ENCODE assay signal across 23 cellular contexts in genomic region chr5:83524991-83525390, GRCh38. TPM values are rescaled to one million over a fixed set of nuclear protein-coding genes. Genes with fewer than 3 reads are reported as not detected.
DNase-seq lines count a peak whose midpoint lies in the region; FAIRE-seq and TF ChIP-seq lines count a peak whose summit lies in the region.
"Had no signal": no experiment of that assay in that cellular context is flagged by ENCODE, and none has a peak within 500 bp of the region (broad histone marks: within the 10 kb centered on the region; RNA-seq: fewer than 3 reads in every experiment).

No MANE protein-coding gene starts in this region.

- WGBS in smooth muscle cell (ENCODE audit: low lambda C conversion rate), result 61% methylated on average over 2 of the region's 2 CpGs

- FAIRE-seq in H54 (lab: Jason Lieb, UNC), result no peak
- FAIRE-seq: A549, D721Med, G401.6, GM12891 had no signal

- H3K27ac ChIP-seq in cardiac muscle cell, result peak overlapping the region; percentile 4
- no peak overlapping the region for H3K27ac ChIP-seq in neural cell (ENCODE audit: low read length)
- H3K27ac ChIP-seq in smooth muscle cell (ENCODE audit: low read depth), result peak overlapping the region; percentile 26
- H3K27ac ChIP-seq: 22Rv1; A549; BLaER1 treated with 17β-estradiol and CSF1 and Interleukin-3, amounts not matched to agents 10 nM and 100 nM; C4-2B had no signal

- H3K4me3 ChIP-seq in cardiac muscle cell, result no peak overlapping the region
- peak overlapping the region; percentile 39 for H3K4me3 ChIP-seq in neural cell (ENCODE audit: low read length)
- H3K4me3 ChIP-seq in smooth muscle cell, result no peak overlapping the region
- H3K4me3 ChIP-seq: A549; BLaER1 treated with 17β-estradiol and CSF1 and Interleukin-3, amounts not matched to agents 10 nM and 100 nM had no signal

- intact Hi-C loops in cardiac septum (cut with DNase I), result no loop called here

- H3K4me2 ChIP-seq in neural cell (ENCODE audit: low read length) (no peak overlapping the region), smooth muscle cell (no peak overlapping the region)
- H3K4me2 ChIP-seq: A549; BLaER1 treated with 17β-estradiol and CSF1 and Interleukin-3, amounts not matched to agents 10 nM and 100 nM had no signal

- H2AFZ ChIP-seq in neural cell (ENCODE audit: low read depth, low read length) (no peak overlapping the region), smooth muscle cell (ENCODE audit: low read depth) (no peak overlapping the region)

- TF ChIP-seq CTCF in cardiac muscle cell (IDR thresholded peaks at IDR 0.05; ENCODE audit: low read depth, low read length), result no peak
- TF ChIP-seq CTCF in neural cell (IDR thresholded peaks at IDR 0.05; ENCODE audit: poor library complexity, severe bottlenecking), result no peak
- TF ChIP-seq CTCF in smooth muscle cell (IDR thresholded peaks at IDR 0.05; ENCODE audit: borderline replicate concordance, insufficient read depth, poor library complexity, severe bottlenecking), result no peak

- no peak for TF ChIP-seq EP300 in neural cell (conservative IDR thresholded peaks at IDR 0.05; ENCODE audit: poor library complexity, severe bottlenecking)

- no peak for TF ChIP-seq POLR2A in H54 (IDR thresholded peaks at IDR 0.05; ENCODE audit: low read depth, low read length)

- H3K79me2 ChIP-seq in neural cell (replicated peaks; ENCODE audit: insufficient read depth, low read length) (peaks cover 97% of the 10 kb centered on the region), smooth muscle cell (ENCODE audit: low read depth) (peaks cover 62% of the 10 kb centered on the region)

- H3K9me2 ChIP-seq in neural cell (ENCODE audit: insufficient read depth, low read length), result no peaks in the 10 kb centered on the region

- H3F3A ChIP-seq in neural cell (ENCODE audit: insufficient read depth, low read length, poor library complexity, severe bottlenecking), result peaks cover 12% of the 10 kb centered on the region
- peaks cover 76% of the 10 kb centered on the region for H3F3A ChIP-seq in smooth muscle cell (ENCODE audit: low read depth)

- H3K36me3 ChIP-seq in cardiac muscle cell (peaks cover 61% of the 10 kb centered on the region), neural cell (ENCODE audit: insufficient read depth, low read length) (peaks cover 71% of the 10 kb centered on the region), smooth muscle cell (ENCODE audit: low read depth) (peaks cover 34% of the 10 kb centered on the region)
- H3K36me3 ChIP-seq: BLaER1 treated with 17β-estradiol and CSF1 and Interleukin-3, amounts not matched to agents 10 nM and 100 nM had no signal

- H3K27me3 ChIP-seq in cardiac muscle cell (no peaks in the 10 kb centered on the region), neural cell (ENCODE audit: insufficient read depth, low read depth, low read length) (no peaks in the 10 kb centered on the region), smooth muscle cell (ENCODE audit: low read depth) (no peaks in the 10 kb centered on the region)
- H3K27me3 ChIP-seq: BLaER1 treated with 17β-estradiol and CSF1 and Interleukin-3, amounts not matched to agents 10 nM and 100 nM had no signal

- peaks cover 96% of the 10 kb centered on the region for H4K20me1 ChIP-seq in neural cell (ENCODE audit: insufficient read depth)
- H4K20me1 ChIP-seq in smooth muscle cell (ENCODE audit: low read depth), result peaks cover 98% of the 10 kb centered on the region
- H4K20me1 ChIP-seq: BLaER1 treated with 17β-estradiol and CSF1 and Interleukin-3, amounts not matched to agents 10 nM and 100 nM had no signal

- DNase-seq in cardiac muscle cell (ENCODE audit: low read depth in 1 of 2, low spot score in 1 of 2) (no peak), cardiac septum (ENCODE audit: low spot score) (no peak), HEK293T (ENCODE audit: extremely low spot score) (no peak), smooth muscle cell (lab: John Stamatoyannopoulos, UW; ENCODE audit: unreplicated experiment) (no peak), H54 (ENCODE audit: insufficient read length, low spot score) (no peak), Kasumi-1 (lab: John Stamatoyannopoulos, UW) (no peak), HPDE6-E6E7 (ENCODE audit: extremely low spot score) (no peak)
- DNase-seq: AML-193; Caco-2; Calu3; CD4-positive, alpha-beta T cell; CD8-positive, alpha-beta T cell; DMS79 treated with DMSO at 0.1 percent for 48 hours; GF-D8 had no signal

- POLR2A ChIA-PET in HEK293T (lab: Yijun Ruan, JAX), result no interaction called here

- CTCF ChIA-PET in HEK293T (lab: Yijun Ruan, JAX), result interaction anchor here (0.6 kb wide), 1 partner anchor 348 kb away, joined by 3 read pairs; no protein-coding TSS in a partner anchor

- H3K9ac ChIP-seq in neural cell (ENCODE audit: low read length), result no peak overlapping the region
- H3K9ac ChIP-seq in smooth muscle cell (ENCODE audit: low read depth), result no peak overlapping the region
- H3K9ac ChIP-seq: BLaER1 treated with 17β-estradiol and CSF1 and Interleukin-3, amounts not matched to agents 10 nM and 100 nM had no signal

- H3K9me3 ChIP-seq in cardiac muscle cell (ENCODE audit: low read depth), result no peaks in the 10 kb centered on the region
- no peaks in the 10 kb centered on the region for H3K9me3 ChIP-seq in neural cell (ENCODE audit: low read length)
- H3K9me3 ChIP-seq in smooth muscle cell (replicated peaks; ENCODE audit: low read depth), result no peaks in the 10 kb centered on the region
- H3K9me3 ChIP-seq: A549; BLaER1 treated with 17β-estradiol and CSF1 and Interleukin-3, amounts not matched to agents 10 nM and 100 nM; Caco-2 had no signal

- TF ChIP-seq RAD21 in neural cell (conservative IDR thresholded peaks at IDR 0.05), result no peak

- H3K4me1 ChIP-seq in cardiac muscle cell (ENCODE audit: low read depth), result no peaks in the 10 kb centered on the region
- H3K4me1 ChIP-seq in smooth muscle cell (ENCODE audit: low read depth), result no peaks in the 10 kb centered on the region
- H3K4me1 ChIP-seq: A549, Caco-2 had no signal

TF ChIP-seq in HEK293T, 16 proteins besides CTCF, POLR2A, EP300 and RAD21:
- no peak for TF ChIP-seq SP1 (IDR thresholded peaks at IDR 0.05)
- TF ChIP-seq ZNF384 (IDR thresholded peaks at IDR 0.05), result peak; percentile 88

TF ChIP-seq in neural cell, 6 proteins besides CTCF, POLR2A, EP300 and RAD21:
- TF ChIP-seq MXI1 (conservative IDR thresholded peaks at IDR 0.05; ENCODE audit: poor library complexity, severe bottlenecking) (no peak), TAF1 (IDR thresholded peaks at IDR 0.05; ENCODE audit: low read depth) (no peak), SMC3 (conservative IDR thresholded peaks at IDR 0.05; ENCODE audit: poor library complexity) (no peak), POLR2AphosphoS5 (IDR thresholded peaks at IDR 0.05) (peak; percentile 8), EZH2 (IDR thresholded peaks at IDR 0.05; ENCODE audit: borderline replicate concordance, insufficient read depth, low read length, poor library complexity, severe bottlenecking) (no peak)
- TF ChIP-seq, protein P1, sequence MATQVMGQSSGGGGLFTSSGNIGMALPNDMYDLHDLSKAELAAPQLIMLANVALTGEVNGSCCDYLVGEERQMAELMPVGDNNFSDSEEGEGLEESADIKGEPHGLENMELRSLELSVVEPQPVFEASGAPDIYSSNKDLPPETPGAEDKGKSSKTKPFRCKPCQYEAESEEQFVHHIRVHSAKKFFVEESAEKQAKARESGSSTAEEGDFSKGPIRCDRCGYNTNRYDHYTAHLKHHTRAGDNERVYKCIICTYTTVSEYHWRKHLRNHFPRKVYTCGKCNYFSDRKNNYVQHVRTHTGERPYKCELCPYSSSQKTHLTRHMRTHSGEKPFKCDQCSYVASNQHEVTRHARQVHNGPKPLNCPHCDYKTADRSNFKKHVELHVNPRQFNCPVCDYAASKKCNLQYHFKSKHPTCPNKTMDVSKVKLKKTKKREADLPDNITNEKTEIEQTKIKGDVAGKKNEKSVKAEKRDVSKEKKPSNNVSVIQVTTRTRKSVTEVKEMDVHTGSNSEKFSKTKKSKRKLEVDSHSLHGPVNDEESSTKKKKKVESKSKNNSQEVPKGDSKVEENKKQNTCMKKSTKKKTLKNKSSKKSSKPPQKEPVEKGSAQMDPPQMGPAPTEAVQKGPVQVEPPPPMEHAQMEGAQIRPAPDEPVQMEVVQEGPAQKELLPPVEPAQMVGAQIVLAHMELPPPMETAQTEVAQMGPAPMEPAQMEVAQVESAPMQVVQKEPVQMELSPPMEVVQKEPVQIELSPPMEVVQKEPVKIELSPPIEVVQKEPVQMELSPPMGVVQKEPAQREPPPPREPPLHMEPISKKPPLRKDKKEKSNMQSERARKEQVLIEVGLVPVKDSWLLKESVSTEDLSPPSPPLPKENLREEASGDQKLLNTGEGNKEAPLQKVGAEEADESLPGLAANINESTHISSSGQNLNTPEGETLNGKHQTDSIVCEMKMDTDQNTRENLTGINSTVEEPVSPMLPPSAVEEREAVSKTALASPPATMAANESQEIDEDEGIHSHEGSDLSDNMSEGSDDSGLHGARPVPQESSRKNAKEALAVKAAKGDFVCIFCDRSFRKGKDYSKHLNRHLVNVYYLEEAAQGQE (IDR thresholded peaks at IDR 0.05; ENCODE audit: borderline replicate concordance), result no peak

RNA-seq across cellular contexts. Expression of gene VCAN, which starts 53.4 kb away (rescaled TPM):
- 414 and 618 TPM in 2 replicates for total RNA-seq in cardiac muscle cell
- 184 and 273 TPM in 2 replicates for polyA plus RNA-seq in cardiac muscle cell
- 61.0 TPM for total RNA-seq in cardiac septum
- polyA plus RNA-seq in neural cell, result 1,185 and 1,274 TPM in 2 replicates
- polyA minus RNA-seq in neural cell, result 3,969 and 5,103 TPM in 2 replicates
- 2,724 and 3,065 TPM in 2 replicates for total RNA-seq in smooth muscle cell
- polyA plus RNA-seq in smooth muscle cell, result 551 and 702 TPM in 2 replicates
- total RNA-seq: B cell had no signal
